2 cellular contexts compared by ENCODE assay signal in the genomic region with DNA sequence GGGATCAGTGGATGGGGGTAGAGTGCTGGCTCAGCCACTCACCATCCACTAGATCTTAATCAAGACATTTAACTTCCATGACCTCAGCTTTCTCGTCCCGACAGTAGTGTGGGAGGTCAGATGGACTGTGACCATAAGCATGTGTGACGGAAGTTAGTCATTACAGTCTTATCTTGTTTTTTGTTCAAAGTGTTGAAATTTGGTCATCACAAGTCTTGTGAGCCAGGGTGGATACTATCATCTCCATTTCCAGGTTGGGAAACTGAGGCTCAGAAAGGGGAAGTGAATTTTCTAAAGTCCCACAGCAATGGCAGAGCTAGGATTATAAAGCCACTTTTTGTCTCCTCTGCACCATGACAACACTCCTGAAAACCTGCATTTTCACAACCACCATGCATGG.
A peak's percentile ranks its signal among the peaks of the same experiment; 100 is the strongest.
TF ChIP-seq lines count a peak whose summit lies in the region.

No MANE protein-coding gene starts in this region.

TF ChIP-seq in PFSK-1, 5 proteins besides CTCF, POLR2A, EP300 and RAD21:
- TF ChIP-seq REST (IDR thresholded peaks at IDR 0.05; ENCODE audit: insufficient read depth in 1 of 2, low read depth in 2 of 2, low read length in 2 of 2) (0 out of 4 replicates have a peak, but pooled peaks of 1 of the 2 experiments have one; percentile 45), FOXP2 (optimal IDR thresholded peaks at IDR 0.05; ENCODE audit: borderline replicate concordance, extremely low read depth, extremely low read length, insufficient read depth) (no peak), SIN3A (IDR thresholded peaks at IDR 0.05; ENCODE audit: borderline replicate concordance, insufficient read depth, low read length) (no peak), TAF1 (IDR thresholded peaks at IDR 0.05; ENCODE audit: borderline replicate concordance, insufficient read depth, low read length) (peak; percentile 26; the same call in 1 of the 2 replicates)

TF ChIP-seq in K562, 482 proteins besides CTCF, POLR2A, EP300 and RAD21 (continues in another document):
- TF ChIP-seq, protein P1, sequence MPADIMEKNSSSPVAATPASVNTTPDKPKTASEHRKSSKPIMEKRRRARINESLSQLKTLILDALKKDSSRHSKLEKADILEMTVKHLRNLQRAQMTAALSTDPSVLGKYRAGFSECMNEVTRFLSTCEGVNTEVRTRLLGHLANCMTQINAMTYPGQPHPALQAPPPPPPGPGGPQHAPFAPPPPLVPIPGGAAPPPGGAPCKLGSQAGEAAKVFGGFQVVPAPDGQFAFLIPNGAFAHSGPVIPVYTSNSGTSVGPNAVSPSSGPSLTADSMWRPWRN (IDR thresholded peaks at IDR 0.05; ENCODE audit: low read depth), result peak; percentile 44; the same call in 1 of the 2 replicates
- TF ChIP-seq ZNF12 (CRISPR knock-in tag; IDR thresholded peaks at IDR 0.05) (no peak), ATF7 (IDR thresholded peaks at IDR 0.05) (peak; percentile 69), FOXJ2 (tag; IDR thresholded peaks at IDR 0.05) (0 out of 2 replicates have a peak, but pooled peaks have one; percentile 43), BRF1 (IDR thresholded peaks at IDR 0.05; ENCODE audit: borderline replicate concordance, extremely low read depth, insufficient read length) (no peak), SMARCA4 (IDR thresholded peaks at IDR 0.05) (peak; percentile 59; the same call in 1 of the 2 replicates), AFF4 (CRISPR knock-in tag; IDR thresholded peaks at IDR 0.05) (no peak), ZNF318 (IDR thresholded peaks at IDR 0.05; ENCODE audit: borderline replicate concordance in 1 of 2, low read depth in 1 of 2) (0 out of 4 replicates have a peak, but pooled peaks of 1 of the 2 experiments have one; percentile 55), RCOR1 (IDR thresholded peaks at IDR 0.05; ENCODE audit: borderline replicate concordance in 1 of 2, low read depth in 2 of 2, low read length in 2 of 2) (peak in 1 of 2 experiments; percentile 35; a peak in 1 of 4 replicates), CHD4 (IDR thresholded peaks at IDR 0.05; ENCODE audit: insufficient read depth, insufficient replicate concordance, low read depth, low read length, poor library complexity, severe bottlenecking) (no peak), ZNF175 (CRISPR knock-in tag; IDR thresholded peaks at IDR 0.05; ENCODE audit: low read depth) (peak; percentile 27; the same call in 1 of the 2 replicates), ZZZ3 (IDR thresholded peaks at IDR 0.05) (no peak), NR2C2 (CRISPR knock-in tag; IDR thresholded peaks at IDR 0.05) (no peak), NR2C2 (tag; IDR thresholded peaks at IDR 0.05) (peak; percentile 79), NBN (IDR thresholded peaks at IDR 0.05; ENCODE audit: low read depth) (no peak), BHLHE40 (IDR thresholded peaks at IDR 0.05; ENCODE audit: low read length) (peak; percentile 54; the same call in 1 of the 2 replicates), SMAD4 (CRISPR knock-in tag; conservative IDR thresholded peaks at IDR 0.05) (peak; percentile 66; the same call in 1 of the 2 replicates)
- TF ChIP-seq, protein P2, sequence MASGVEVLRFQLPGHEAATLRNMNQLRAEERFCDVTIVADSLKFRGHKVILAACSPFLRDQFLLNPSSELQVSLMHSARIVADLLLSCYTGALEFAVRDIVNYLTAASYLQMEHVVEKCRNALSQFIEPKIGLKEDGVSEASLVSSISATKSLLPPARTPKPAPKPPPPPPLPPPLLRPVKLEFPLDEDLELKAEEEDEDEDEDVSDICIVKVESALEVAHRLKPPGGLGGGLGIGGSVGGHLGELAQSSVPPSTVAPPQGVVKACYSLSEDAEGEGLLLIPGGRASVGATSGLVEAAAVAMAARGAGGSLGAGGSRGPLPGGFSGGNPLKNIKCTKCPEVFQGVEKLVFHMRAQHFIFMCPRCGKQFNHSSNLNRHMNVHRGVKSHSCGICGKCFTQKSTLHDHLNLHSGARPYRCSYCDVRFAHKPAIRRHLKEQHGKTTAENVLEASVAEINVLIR (CRISPR knock-in tag; IDR thresholded peaks at IDR 0.05), result 0 out of 2 replicates have a peak, but pooled peaks have one; percentile 26
- TF ChIP-seq, protein P3, sequence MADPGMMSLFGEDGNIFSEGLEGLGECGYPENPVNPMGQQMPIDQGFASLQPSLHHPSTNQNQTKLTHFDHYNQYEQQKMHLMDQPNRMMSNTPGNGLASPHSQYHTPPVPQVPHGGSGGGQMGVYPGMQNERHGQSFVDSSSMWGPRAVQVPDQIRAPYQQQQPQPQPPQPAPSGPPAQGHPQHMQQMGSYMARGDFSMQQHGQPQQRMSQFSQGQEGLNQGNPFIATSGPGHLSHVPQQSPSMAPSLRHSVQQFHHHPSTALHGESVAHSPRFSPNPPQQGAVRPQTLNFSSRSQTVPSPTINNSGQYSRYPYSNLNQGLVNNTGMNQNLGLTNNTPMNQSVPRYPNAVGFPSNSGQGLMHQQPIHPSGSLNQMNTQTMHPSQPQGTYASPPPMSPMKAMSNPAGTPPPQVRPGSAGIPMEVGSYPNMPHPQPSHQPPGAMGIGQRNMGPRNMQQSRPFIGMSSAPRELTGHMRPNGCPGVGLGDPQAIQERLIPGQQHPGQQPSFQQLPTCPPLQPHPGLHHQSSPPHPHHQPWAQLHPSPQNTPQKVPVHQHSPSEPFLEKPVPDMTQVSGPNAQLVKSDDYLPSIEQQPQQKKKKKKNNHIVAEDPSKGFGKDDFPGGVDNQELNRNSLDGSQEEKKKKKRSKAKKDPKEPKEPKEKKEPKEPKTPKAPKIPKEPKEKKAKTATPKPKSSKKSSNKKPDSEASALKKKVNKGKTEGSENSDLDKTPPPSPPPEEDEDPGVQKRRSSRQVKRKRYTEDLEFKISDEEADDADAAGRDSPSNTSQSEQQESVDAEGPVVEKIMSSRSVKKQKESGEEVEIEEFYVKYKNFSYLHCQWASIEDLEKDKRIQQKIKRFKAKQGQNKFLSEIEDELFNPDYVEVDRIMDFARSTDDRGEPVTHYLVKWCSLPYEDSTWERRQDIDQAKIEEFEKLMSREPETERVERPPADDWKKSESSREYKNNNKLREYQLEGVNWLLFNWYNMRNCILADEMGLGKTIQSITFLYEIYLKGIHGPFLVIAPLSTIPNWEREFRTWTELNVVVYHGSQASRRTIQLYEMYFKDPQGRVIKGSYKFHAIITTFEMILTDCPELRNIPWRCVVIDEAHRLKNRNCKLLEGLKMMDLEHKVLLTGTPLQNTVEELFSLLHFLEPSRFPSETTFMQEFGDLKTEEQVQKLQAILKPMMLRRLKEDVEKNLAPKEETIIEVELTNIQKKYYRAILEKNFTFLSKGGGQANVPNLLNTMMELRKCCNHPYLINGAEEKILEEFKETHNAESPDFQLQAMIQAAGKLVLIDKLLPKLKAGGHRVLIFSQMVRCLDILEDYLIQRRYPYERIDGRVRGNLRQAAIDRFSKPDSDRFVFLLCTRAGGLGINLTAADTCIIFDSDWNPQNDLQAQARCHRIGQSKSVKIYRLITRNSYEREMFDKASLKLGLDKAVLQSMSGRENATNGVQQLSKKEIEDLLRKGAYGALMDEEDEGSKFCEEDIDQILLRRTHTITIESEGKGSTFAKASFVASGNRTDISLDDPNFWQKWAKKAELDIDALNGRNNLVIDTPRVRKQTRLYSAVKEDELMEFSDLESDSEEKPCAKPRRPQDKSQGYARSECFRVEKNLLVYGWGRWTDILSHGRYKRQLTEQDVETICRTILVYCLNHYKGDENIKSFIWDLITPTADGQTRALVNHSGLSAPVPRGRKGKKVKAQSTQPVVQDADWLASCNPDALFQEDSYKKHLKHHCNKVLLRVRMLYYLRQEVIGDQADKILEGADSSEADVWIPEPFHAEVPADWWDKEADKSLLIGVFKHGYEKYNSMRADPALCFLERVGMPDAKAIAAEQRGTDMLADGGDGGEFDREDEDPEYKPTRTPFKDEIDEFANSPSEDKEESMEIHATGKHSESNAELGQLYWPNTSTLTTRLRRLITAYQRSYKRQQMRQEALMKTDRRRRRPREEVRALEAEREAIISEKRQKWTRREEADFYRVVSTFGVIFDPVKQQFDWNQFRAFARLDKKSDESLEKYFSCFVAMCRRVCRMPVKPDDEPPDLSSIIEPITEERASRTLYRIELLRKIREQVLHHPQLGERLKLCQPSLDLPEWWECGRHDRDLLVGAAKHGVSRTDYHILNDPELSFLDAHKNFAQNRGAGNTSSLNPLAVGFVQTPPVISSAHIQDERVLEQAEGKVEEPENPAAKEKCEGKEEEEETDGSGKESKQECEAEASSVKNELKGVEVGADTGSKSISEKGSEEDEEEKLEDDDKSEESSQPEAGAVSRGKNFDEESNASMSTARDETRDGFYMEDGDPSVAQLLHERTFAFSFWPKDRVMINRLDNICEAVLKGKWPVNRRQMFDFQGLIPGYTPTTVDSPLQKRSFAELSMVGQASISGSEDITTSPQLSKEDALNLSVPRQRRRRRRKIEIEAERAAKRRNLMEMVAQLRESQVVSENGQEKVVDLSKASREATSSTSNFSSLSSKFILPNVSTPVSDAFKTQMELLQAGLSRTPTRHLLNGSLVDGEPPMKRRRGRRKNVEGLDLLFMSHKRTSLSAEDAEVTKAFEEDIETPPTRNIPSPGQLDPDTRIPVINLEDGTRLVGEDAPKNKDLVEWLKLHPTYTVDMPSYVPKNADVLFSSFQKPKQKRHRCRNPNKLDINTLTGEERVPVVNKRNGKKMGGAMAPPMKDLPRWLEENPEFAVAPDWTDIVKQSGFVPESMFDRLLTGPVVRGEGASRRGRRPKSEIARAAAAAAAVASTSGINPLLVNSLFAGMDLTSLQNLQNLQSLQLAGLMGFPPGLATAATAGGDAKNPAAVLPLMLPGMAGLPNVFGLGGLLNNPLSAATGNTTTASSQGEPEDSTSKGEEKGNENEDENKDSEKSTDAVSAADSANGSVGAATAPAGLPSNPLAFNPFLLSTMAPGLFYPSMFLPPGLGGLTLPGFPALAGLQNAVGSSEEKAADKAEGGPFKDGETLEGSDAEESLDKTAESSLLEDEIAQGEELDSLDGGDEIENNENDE (IDR thresholded peaks at IDR 0.05; ENCODE audit: low read depth, low read length), result no peak
